ENCODE assay signal across 8 cellular contexts in the genomic region with DNA sequence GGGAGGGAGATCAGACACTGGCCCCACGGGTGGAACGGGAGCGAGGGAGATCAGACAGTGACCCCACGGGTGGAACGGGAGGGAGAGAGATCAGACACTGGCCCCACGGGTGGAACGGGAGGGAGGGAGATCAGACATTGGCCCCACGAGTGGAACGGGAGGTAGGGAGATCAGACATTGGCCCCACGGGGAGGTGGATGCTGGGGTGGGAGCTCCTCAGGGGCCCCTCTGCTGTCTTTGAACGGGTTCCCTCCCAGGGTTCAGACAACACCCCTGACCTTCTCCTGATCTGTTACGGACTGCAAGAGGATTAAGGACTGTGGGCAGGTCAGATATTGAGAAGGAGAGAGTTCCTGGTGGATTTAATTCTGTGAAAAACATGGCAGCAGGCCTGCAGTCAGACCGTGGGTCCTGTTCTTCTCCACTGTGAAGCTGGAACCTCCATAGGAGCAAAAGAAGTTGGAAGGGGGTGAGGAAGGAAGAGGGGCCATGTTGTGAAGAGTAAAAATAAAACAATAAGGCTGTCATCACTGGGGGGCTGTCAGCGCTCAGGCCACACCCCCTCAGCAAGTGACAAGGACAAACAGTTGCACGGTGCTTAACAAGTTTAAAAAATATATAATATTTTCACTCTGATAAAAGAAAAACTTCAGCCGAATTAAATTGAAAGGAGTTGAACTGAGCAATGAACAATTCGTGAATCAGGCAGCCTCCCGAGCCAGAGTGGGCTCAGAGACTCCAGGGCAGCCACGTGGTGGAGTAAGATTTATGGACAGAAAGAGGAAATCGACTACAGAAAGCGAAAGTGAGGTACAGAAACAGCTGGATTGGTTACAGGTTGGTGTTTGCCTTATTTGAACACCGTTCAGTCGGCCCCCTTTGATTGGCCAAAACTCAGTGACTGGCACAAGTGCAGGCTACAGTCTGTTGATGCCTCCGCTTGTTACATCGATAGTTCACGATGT.
DNase-seq lines count a peak whose midpoint lies in the region.

No MANE protein-coding gene starts in this region.

- peak overlapping the region; percentile 15 for H3K4me3 ChIP-seq in mononuclear cell (ENCODE audit: low read length)

- H3K4me3 Mint-ChIP-seq in stimulated activated naive CD8-positive, alpha-beta T cell treated with anti-CD3 and anti-CD28 coated beads, Interleukin-15, Interleukin-2, amounts not matched to agents 100 ng/mL and 50 ng/mL, for 24 hours = peak overlapping the region; percentile 66

- DNase-seq in DMS53 (lab: John Stamatoyannopoulos, UW) (peak; percentile 25), DMS53 treated with DMSO at 0.1 percent for 48 hours (lab: John Stamatoyannopoulos, UW; ENCODE audit: unreplicated experiment) (no peak), activated T-helper 1 cell treated with Interleukin-2 at 50 U/mL for 16 hours (ENCODE audit: low read depth) (peak; percentile 36), NCI-H2029 treated with DMSO at 0.1 percent for 48 hours (lab: John Stamatoyannopoulos, UW) (no peak), NCI-H748 treated with DMSO at 0.1 percent for 48 hours (lab: John Stamatoyannopoulos, UW) (no peak), 8988T (no peak)

- H3K9me3 Mint-ChIP-seq in stimulated activated naive CD8-positive, alpha-beta T cell treated with anti-CD3 and anti-CD28 coated beads, Interleukin-15, Interleukin-2, amounts not matched to agents 100 ng/mL and 50 ng/mL, for 24 hours = no peaks in the 10 kb centered on the region

- no peaks in the 10 kb centered on the region for H3K36me3 Mint-ChIP-seq in stimulated activated naive CD8-positive, alpha-beta T cell treated with anti-CD3 and anti-CD28 coated beads, Interleukin-15, Interleukin-2, amounts not matched to agents 100 ng/mL and 50 ng/mL, for 24 hours (ENCODE audit: low read depth)

- no peaks in the 10 kb centered on the region for H3K9me3 ChIP-seq in mononuclear cell (ENCODE audit: low read depth, low read length)

- peaks cover 21% of the 10 kb centered on the region for H3K4me1 ChIP-seq in mononuclear cell (ENCODE audit: insufficient read depth, low read length)

- H3K4me1 Mint-ChIP-seq in stimulated activated naive CD8-positive, alpha-beta T cell treated with anti-CD3 and anti-CD28 coated beads, Interleukin-15, Interleukin-2, amounts not matched to agents 100 ng/mL and 50 ng/mL, for 24 hours (ENCODE audit: low read depth) = peaks cover 32% of the 10 kb centered on the region

- no peaks in the 10 kb centered on the region for H3K27me3 ChIP-seq in mononuclear cell (ENCODE audit: insufficient read depth, low read length)

- no peaks in the 10 kb centered on the region for H3K27me3 Mint-ChIP-seq in stimulated activated naive CD8-positive, alpha-beta T cell treated with anti-CD3 and anti-CD28 coated beads, Interleukin-15, Interleukin-2, amounts not matched to agents 100 ng/mL and 50 ng/mL, for 24 hours

- peak overlapping the region; percentile 87 for H3K27ac Mint-ChIP-seq in stimulated activated naive CD8-positive, alpha-beta T cell treated with anti-CD3 and anti-CD28 coated beads, Interleukin-15, Interleukin-2, amounts not matched to agents 100 ng/mL and 50 ng/mL, for 24 hours

Comparison
In these comparisons a context has a peak if more than half of its experiments do, and no peak if none do; other contexts are left out.
1. DNase-seq: peak in DMS53 (single experiment) and activated T-helper 1 cell treated with Interleukin-2 at 50 U/mL for 16 hours (single experiment); none in DMS53 treated with DMSO at 0.1 percent for 48 hours (single experiment), NCI-H2029 treated with DMSO at 0.1 percent for 48 hours (single experiment), NCI-H748 treated with DMSO at 0.1 percent for 48 hours (single experiment) and 8988T (single experiment).